ENCODE assay signal across 28 cellular contexts in the genomic region with DNA sequence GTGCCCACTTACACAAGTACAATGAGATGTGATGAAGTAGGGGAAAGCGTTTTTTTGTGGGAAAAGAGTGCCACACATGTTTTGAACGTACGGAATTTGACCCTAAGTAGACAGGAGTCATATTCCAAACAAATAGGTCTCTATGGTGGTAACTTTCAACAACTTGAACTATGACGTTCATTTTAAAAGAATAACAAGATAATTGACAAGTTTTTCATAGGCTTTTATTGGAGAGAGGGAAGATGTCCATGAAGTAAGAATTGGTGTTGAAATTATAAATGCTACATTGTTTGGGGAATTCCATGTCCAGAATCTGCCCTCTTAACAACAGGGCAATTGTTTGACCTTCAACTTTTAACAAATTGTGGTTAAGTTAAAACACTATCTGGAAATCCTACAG.
"Had no signal": no experiment of that assay in that cellular context is flagged by ENCODE, and none has a peak within 500 bp of the region (broad histone marks: within the 10 kb centered on the region; RNA-seq: fewer than 3 reads in every experiment).

No MANE protein-coding gene starts in this region.

- H3K27me3 Mint-ChIP-seq: activated CD4-positive, alpha-beta T cell treated with anti-CD3 and anti-CD28 coated beads for 36 hours; activated naive CD8-positive, alpha-beta T cell treated with anti-CD3 and anti-CD28 coated beads for 36 hours; activated T-cell treated with anti-CD3 and anti-CD28 coated beads, Interleukin-2, amount 50 U/mL, for 24 hours; activated T-helper 17 cell treated with anti-CD3 and anti-CD28 coated beads, Interleukin-2, amount 50 U/mL, for 72 hours; dendritic cell treated with granulocyte-macrophage colony-stimulating factor and Interleukin-4, amounts not matched to agents 40 ng/mL and 50 ng/mL, for 4 days had no signal

- H3K27me3 ChIP-seq: gastroesophageal sphincter, upper lobe of left lung had no signal

- H3K27ac Mint-ChIP-seq: activated CD4-positive, alpha-beta T cell treated with anti-CD3 and anti-CD28 coated beads for 36 hours; activated naive CD8-positive, alpha-beta T cell treated with anti-CD3 and anti-CD28 coated beads for 36 hours; activated T-cell treated with anti-CD3 and anti-CD28 coated beads, Interleukin-2, amount 50 U/mL, for 24 hours; activated T-helper 17 cell treated with anti-CD3 and anti-CD28 coated beads, Interleukin-2, amount 50 U/mL, for 72 hours; dendritic cell treated with granulocyte-macrophage colony-stimulating factor and Interleukin-4, amounts not matched to agents 40 ng/mL and 50 ng/mL, for 4 days; nephron progenitor cell; T-helper 1 cell treated with Interleukin-12 subunit alpha and Interleukin-12 subunit beta and Interleukin-4 antibody, amounts not matched to agents 30 μg/mL and 1 μg/mL, for 36 hours; WTC11 had no signal

- DNase-seq: activated CD4-positive, alpha-beta T cell treated with anti-CD3 and anti-CD28 coated beads for 36 hours; activated CD4-positive, alpha-beta T cell treated with anti-CD3 and anti-CD28 coated beads, Interleukin-2, amount 50 U/mL, for 4 hours; activated CD8-positive, alpha-beta memory T cell treated with anti-CD3 and anti-CD28 coated beads for 24 hours; activated CD8-positive, alpha-beta memory T cell treated with anti-CD3 and anti-CD28 coated beads, Interleukin-2, amount 50 U/mL, for 4 hours; activated naive CD4-positive, alpha-beta T cell treated with Interleukin-2 at 50 U/mL for 16 hours; activated naive CD8-positive, alpha-beta T cell treated with anti-CD3 and anti-CD28 coated beads for 36 hours; activated T-cell treated with anti-CD3 and anti-CD28 coated beads, Interleukin-2, amount 50 U/mL, for 24 hours; amniotic stem cell; cerebellar nuclear complex; effector CD4-positive, alpha-beta T cell; erythroblast; head of caudate nucleus; hypothalamus; left ventricle myocardium superior; mammary epithelial cell; nephron progenitor cell; nucleus accumbens; posterior cingulate gyrus; stimulated activated CD4-positive, alpha-beta T cell treated with anti-CD3 and anti-CD28 coated beads, Interleukin-4, amount 100 ng/mL, for 4 hours; stimulated activated naive CD8-positive, alpha-beta T cell treated with anti-CD3 and anti-CD28 coated beads, Interleukin-15, Interleukin-2, amounts not matched to agents 100 U/mL and 50 U/mL, for 24 hours; T1000; upper lobe of left lung had no signal

- H3K4me1 Mint-ChIP-seq: activated CD4-positive, alpha-beta T cell treated with anti-CD3 and anti-CD28 coated beads for 36 hours; activated naive CD8-positive, alpha-beta T cell treated with anti-CD3 and anti-CD28 coated beads for 36 hours; activated T-helper 17 cell treated with anti-CD3 and anti-CD28 coated beads, Interleukin-2, amount 50 U/mL, for 72 hours; WTC11 had no signal

- H3K4me1 ChIP-seq: gastroesophageal sphincter, upper lobe of left lung had no signal

- H3K36me3 Mint-ChIP-seq: activated naive CD8-positive, alpha-beta T cell treated with anti-CD3 and anti-CD28 coated beads for 36 hours had no signal

- H3K9me3 ChIP-seq: gastroesophageal sphincter had no signal

- H3K27ac ChIP-seq: gastroesophageal sphincter, upper lobe of left lung had no signal

- H3K9me3 Mint-ChIP-seq: dendritic cell treated with granulocyte-macrophage colony-stimulating factor and Interleukin-4, amounts not matched to agents 40 ng/mL and 50 ng/mL, for 4 days; T-helper 1 cell treated with Interleukin-12 subunit alpha and Interleukin-12 subunit beta and Interleukin-4 antibody, amounts not matched to agents 30 μg/mL and 1 μg/mL, for 36 hours had no signal

- FAIRE-seq: islet of Langerhans had no signal

- H3K4me3 Mint-ChIP-seq: activated CD4-positive, alpha-beta T cell treated with anti-CD3 and anti-CD28 coated beads for 36 hours; activated naive CD8-positive, alpha-beta T cell treated with anti-CD3 and anti-CD28 coated beads for 36 hours; activated T-cell treated with anti-CD3 and anti-CD28 coated beads, Interleukin-2, amount 50 U/mL, for 24 hours; activated T-helper 17 cell treated with anti-CD3 and anti-CD28 coated beads, Interleukin-2, amount 50 U/mL, for 72 hours; dendritic cell treated with granulocyte-macrophage colony-stimulating factor and Interleukin-4, amounts not matched to agents 40 ng/mL and 50 ng/mL, for 4 days; nephron progenitor cell; T-helper 1 cell treated with Interleukin-12 subunit alpha and Interleukin-12 subunit beta and Interleukin-4 antibody, amounts not matched to agents 30 μg/mL and 1 μg/mL, for 36 hours; WTC11 had no signal

- H3K36me3 ChIP-seq: gastroesophageal sphincter, upper lobe of left lung had no signal

- H3K4me3 ChIP-seq: gastroesophageal sphincter, upper lobe of left lung had no signal
